1 cellular context compared by ENCODE assay signal in genomic region chr14:24271834-24272263, GRCh38.
TF ChIP-seq lines count a peak whose summit lies in the region.

No MANE protein-coding gene starts in this region.

TF ChIP-seq in HepG2, 621 proteins besides CTCF, POLR2A, EP300 and RAD21 (continues in another document):
- no peak for TF ChIP-seq ZNF501 (CRISPR knock-in tag; IDR thresholded peaks at IDR 0.05)
- no peak for TF ChIP-seq ZSCAN30 (CRISPR knock-in tag; IDR thresholded peaks at IDR 0.05)
- no peak for TF ChIP-seq SMARCE1 (IDR thresholded peaks at IDR 0.05; ENCODE audit: borderline replicate concordance)
- no peak; the same call in 1 of the 2 replicates for TF ChIP-seq ZSCAN22 (CRISPR knock-in tag; IDR thresholded peaks at IDR 0.05)
- TF ChIP-seq SCMH1 (CRISPR knock-in tag; IDR thresholded peaks at IDR 0.05; ENCODE audit: borderline replicate concordance), result no peak
- TF ChIP-seq HOMEZ (CRISPR knock-in tag; IDR thresholded peaks at IDR 0.05; ENCODE audit: low read depth), result no peak
- no peak for TF ChIP-seq MLX (CRISPR knock-in tag; IDR thresholded peaks at IDR 0.05)
- no peak for TF ChIP-seq SRSF1 (optimal IDR thresholded peaks at IDR 0.05; ENCODE audit: low read depth, low read length)
- TF ChIP-seq SNAI1 (CRISPR knock-in tag; IDR thresholded peaks at IDR 0.05; ENCODE audit: borderline replicate concordance), result 0 out of 2 replicates have a peak, but pooled peaks have one; percentile 85
- 0 out of 2 replicates have a peak, but pooled peaks have one; percentile 69 for TF ChIP-seq RNF219 (CRISPR knock-in tag; IDR thresholded peaks at IDR 0.05)
- TF ChIP-seq GTF2F1 (IDR thresholded peaks at IDR 0.05; ENCODE audit: low read length), result no peak
- no peak for TF ChIP-seq ZNF143 (CRISPR knock-in tag; IDR thresholded peaks at IDR 0.05)
- no peak for TF ChIP-seq PRDM4 (CRISPR knock-in tag; IDR thresholded peaks at IDR 0.05; ENCODE audit: borderline replicate concordance)
- no peak for TF ChIP-seq SNRNP70 (IDR thresholded peaks at IDR 0.05; ENCODE audit: low read depth, low read length)
- TF ChIP-seq GZF1 (CRISPR knock-in tag; IDR thresholded peaks at IDR 0.05), result peak; percentile 28; the same call in 1 of the 2 replicates
- no peak for TF ChIP-seq GATAD2A (CRISPR knock-in tag; IDR thresholded peaks at IDR 0.05)
- no peak for TF ChIP-seq ZNF839 (CRISPR knock-in tag; IDR thresholded peaks at IDR 0.05; ENCODE audit: borderline replicate concordance)
- TF ChIP-seq ZNF879 (CRISPR knock-in tag; IDR thresholded peaks at IDR 0.05), result no peak; the same call in 1 of the 2 replicates
- TF ChIP-seq BORCS8-MEF2B (CRISPR knock-in tag; IDR thresholded peaks at IDR 0.05), result no peak
- TF ChIP-seq ESRRA (CRISPR knock-in tag; IDR thresholded peaks at IDR 0.05; ENCODE audit: low read depth), result no peak
- TF ChIP-seq SNAPC5 (CRISPR knock-in tag; IDR thresholded peaks at IDR 0.05; ENCODE audit: borderline replicate concordance), result no peak
- TF ChIP-seq ZFP90 (CRISPR knock-in tag; IDR thresholded peaks at IDR 0.05; ENCODE audit: borderline replicate concordance), result no peak
- no peak for TF ChIP-seq GPBP1L1 (CRISPR knock-in tag; IDR thresholded peaks at IDR 0.05)
- no peak; the same call in 1 of the 2 replicates for TF ChIP-seq NCOA2 (CRISPR knock-in tag; IDR thresholded peaks at IDR 0.05)
- TF ChIP-seq ZNF761 (CRISPR knock-in tag; conservative IDR thresholded peaks at IDR 0.05), result no peak
- TF ChIP-seq CCDC6 (CRISPR knock-in tag; IDR thresholded peaks at IDR 0.05), result no peak; the same call in 1 of the 2 replicates
- no peak for TF ChIP-seq NR2F6 (IDR thresholded peaks at IDR 0.05)
- TF ChIP-seq NR2F6 (CRISPR knock-in tag; IDR thresholded peaks at IDR 0.05), result no peak
- TF ChIP-seq REXO4 (CRISPR knock-in tag; IDR thresholded peaks at IDR 0.05; ENCODE audit: borderline replicate concordance), result no peak; the same call in 1 of the 2 replicates
- TF ChIP-seq ZMAT3 (CRISPR knock-in tag; conservative IDR thresholded peaks at IDR 0.05), result no peak
- TF ChIP-seq GTF3A (CRISPR knock-in tag; conservative IDR thresholded peaks at IDR 0.05), result no peak
- no peak for TF ChIP-seq TCF7L2 (IDR thresholded peaks at IDR 0.05; ENCODE audit: low read depth, low read length)
- no peak; the same call in 1 of the 2 replicates for TF ChIP-seq PRDM10 (CRISPR knock-in tag; IDR thresholded peaks at IDR 0.05; ENCODE audit: low read depth)
- no peak for TF ChIP-seq ZNF780A (CRISPR knock-in tag; IDR thresholded peaks at IDR 0.05)
- no peak; the same call in 1 of the 2 replicates for TF ChIP-seq TIGD3 (CRISPR knock-in tag; IDR thresholded peaks at IDR 0.05; ENCODE audit: borderline replicate concordance)
- TF ChIP-seq ELF3 (CRISPR knock-in tag; IDR thresholded peaks at IDR 0.05), result no peak
- no peak for TF ChIP-seq MAF1 (CRISPR knock-in tag; IDR thresholded peaks at IDR 0.05; ENCODE audit: borderline replicate concordance)
- TF ChIP-seq CERS6 (CRISPR knock-in tag; IDR thresholded peaks at IDR 0.05), result no peak
- no peak for TF ChIP-seq KLF11 (CRISPR knock-in tag; IDR thresholded peaks at IDR 0.05)
- TF ChIP-seq ZNF543 (CRISPR knock-in tag; IDR thresholded peaks at IDR 0.05), result no peak
- no peak for TF ChIP-seq ZNF605 (CRISPR knock-in tag; IDR thresholded peaks at IDR 0.05)
- no peak for TF ChIP-seq GABPA (IDR thresholded peaks at IDR 0.05; ENCODE audit: low read depth, low read length)
- no peak for TF ChIP-seq GABPA (CRISPR knock-in tag; IDR thresholded peaks at IDR 0.05; ENCODE audit: low read depth)
- TF ChIP-seq ATM (IDR thresholded peaks at IDR 0.05; ENCODE audit: borderline replicate concordance), result no peak
- TF ChIP-seq EEA1 (CRISPR knock-in tag; IDR thresholded peaks at IDR 0.05; ENCODE audit: borderline replicate concordance), result no peak
- no peak for TF ChIP-seq DZIP1 (CRISPR knock-in tag; IDR thresholded peaks at IDR 0.05)
- TF ChIP-seq BCL3 (CRISPR knock-in tag; IDR thresholded peaks at IDR 0.05), result no peak
- no peak for TF ChIP-seq ZNF12 (CRISPR knock-in tag; IDR thresholded peaks at IDR 0.05)
- no peak for TF ChIP-seq ZNF367 (CRISPR knock-in tag; IDR thresholded peaks at IDR 0.05; ENCODE audit: borderline replicate concordance)
- no peak for TF ChIP-seq TBX3 (IDR thresholded peaks at IDR 0.05; ENCODE audit: borderline replicate concordance)
- TF ChIP-seq ZNF446 (CRISPR knock-in tag; IDR thresholded peaks at IDR 0.05), result no peak
